Comparison of ENCODE assay signal across 1 cellular context in genomic region chr17:7088442-7088841, GRCh38.
TF ChIP-seq lines count a peak whose summit lies in the region.

No MANE protein-coding gene starts in this region.

TF ChIP-seq in HepG2, 621 proteins besides CTCF, POLR2A, EP300 and RAD21 (continues in another document):
- peak; percentile 26; the same call in 1 of the 2 replicates for TF ChIP-seq RCOR2 (CRISPR knock-in tag; IDR thresholded peaks at IDR 0.05)
- TF ChIP-seq ZBTB3 (CRISPR knock-in tag; IDR thresholded peaks at IDR 0.05; ENCODE audit: borderline replicate concordance, low read depth) = 0 out of 2 replicates have a peak, but pooled peaks have one; percentile 33
- TF ChIP-seq ZNF691 (CRISPR knock-in tag; IDR thresholded peaks at IDR 0.05; ENCODE audit: borderline replicate concordance, low read depth) = peak; percentile 71; the same call in 1 of the 2 replicates
- peak; percentile 30; the same call in 1 of the 2 replicates for TF ChIP-seq MTA1 (CRISPR knock-in tag; IDR thresholded peaks at IDR 0.05; ENCODE audit: borderline replicate concordance)
- peak; percentile 78; the same call in 1 of the 2 replicates for TF ChIP-seq PHF21A (CRISPR knock-in tag; IDR thresholded peaks at IDR 0.05)
- TF ChIP-seq ZNF652 (CRISPR knock-in tag; IDR thresholded peaks at IDR 0.05; ENCODE audit: borderline replicate concordance, low read depth) = peak; percentile 53; the same call in 1 of the 2 replicates
- peak; percentile 35; the same call in 1 of the 2 replicates for TF ChIP-seq HMG20A (CRISPR knock-in tag; IDR thresholded peaks at IDR 0.05; ENCODE audit: borderline replicate concordance)
- peak; percentile 61; the same call in 1 of the 2 replicates for TF ChIP-seq RERE (CRISPR knock-in tag; IDR thresholded peaks at IDR 0.05; ENCODE audit: low read depth)
- TF ChIP-seq ZNF292 (CRISPR knock-in tag; IDR thresholded peaks at IDR 0.05; ENCODE audit: borderline replicate concordance, low read depth) = peak; percentile 62; the same call in 1 of the 2 replicates
- peak; percentile 60; the same call in 1 of the 2 replicates for TF ChIP-seq ARNTL (CRISPR knock-in tag; IDR thresholded peaks at IDR 0.05)
- TF ChIP-seq CEBPG (CRISPR knock-in tag; IDR thresholded peaks at IDR 0.05) = peak; percentile 55
- TF ChIP-seq ZMYM3 (CRISPR knock-in tag; IDR thresholded peaks at IDR 0.05) = peak; percentile 10; the same call in 1 of the 2 replicates
- peak; percentile 63; the same call in 1 of the 2 replicates for TF ChIP-seq ZBTB34 (CRISPR knock-in tag; IDR thresholded peaks at IDR 0.05)
- TF ChIP-seq ETV5 (CRISPR knock-in tag; IDR thresholded peaks at IDR 0.05; ENCODE audit: borderline replicate concordance) = peak; percentile 70; the same call in 1 of the 2 replicates
- peak; percentile 88 for TF ChIP-seq ARID5B (CRISPR knock-in tag; IDR thresholded peaks at IDR 0.05)
- TF ChIP-seq TAF1 (CRISPR knock-in tag; IDR thresholded peaks at IDR 0.05) = peak; percentile 47; the same call in 1 of the 2 replicates
- peak; percentile 49; the same call in 1 of the 2 replicates for TF ChIP-seq ESRRA (CRISPR knock-in tag; IDR thresholded peaks at IDR 0.05; ENCODE audit: low read depth)
- TF ChIP-seq KMT2A (CRISPR knock-in tag; IDR thresholded peaks at IDR 0.05) = 0 out of 2 replicates have a peak, but pooled peaks have one; percentile 30
- 0 out of 2 replicates have a peak, but pooled peaks have one; percentile 16 for TF ChIP-seq NR2F6 (IDR thresholded peaks at IDR 0.05)
- peak; percentile 71; the same call in 1 of the 2 replicates for TF ChIP-seq NR2F6 (CRISPR knock-in tag; IDR thresholded peaks at IDR 0.05)
- TF ChIP-seq HMGXB4 (CRISPR knock-in tag; IDR thresholded peaks at IDR 0.05; ENCODE audit: borderline replicate concordance in 1 of 2, low read depth in 1 of 2) = peak; percentile 17 to 32; a peak in 1 of 4 replicates
- peak; percentile 40; the same call in 1 of the 2 replicates for TF ChIP-seq TCF7 (IDR thresholded peaks at IDR 0.05; ENCODE audit: low read depth)
- TF ChIP-seq ZNF556 (CRISPR knock-in tag; IDR thresholded peaks at IDR 0.05; ENCODE audit: borderline replicate concordance) = peak; percentile 74; the same call in 1 of the 2 replicates
- peak; percentile 84 for TF ChIP-seq PAXIP1 (CRISPR knock-in tag; conservative IDR thresholded peaks at IDR 0.05)
- peak; percentile 39; the same call in 1 of the 2 replicates for TF ChIP-seq ZFX (CRISPR knock-in tag; IDR thresholded peaks at IDR 0.05; ENCODE audit: low read depth)
- peak; percentile 96 for TF ChIP-seq ZSCAN29 (CRISPR knock-in tag; conservative IDR thresholded peaks at IDR 0.05)
- peak; percentile 12; the same call in 1 of the 2 replicates for TF ChIP-seq ZNF687 (CRISPR knock-in tag; IDR thresholded peaks at IDR 0.05)
- TF ChIP-seq FOXA3 (CRISPR knock-in tag; IDR thresholded peaks at IDR 0.05) = peak; percentile 90
- TF ChIP-seq ERF (CRISPR knock-in tag; IDR thresholded peaks at IDR 0.05) = 0 out of 2 replicates have a peak, but pooled peaks have one; percentile 14
- TF ChIP-seq KAT7 (CRISPR knock-in tag; IDR thresholded peaks at IDR 0.05; ENCODE audit: borderline replicate concordance) = peak; percentile 82
